Comparison of ENCODE assay signal across 8 cellular contexts in genomic region chr1:44631333-44631646, GRCh38. TPM values are rescaled to one million over a fixed set of nuclear protein-coding genes. Genes with fewer than 3 reads are reported as not detected.
DNase-seq lines count a peak whose midpoint lies in the region; ATAC-seq, FAIRE-seq and TF ChIP-seq lines count a peak whose summit lies in the region.

No MANE protein-coding gene starts in this region.

- no peaks in the 10 kb centered on the region for H3K9me3 ChIP-seq in MG63
- no peaks in the 10 kb centered on the region for H3K9me3 ChIP-seq in neural cell (ENCODE audit: low read length)

- no peaks in the 10 kb centered on the region for H3K27me3 Mint-ChIP-seq in dendritic cell treated with granulocyte-macrophage colony-stimulating factor and Interleukin-4, amounts not matched to agents 40 ng/mL and 50 ng/mL, for 4 days

- ATAC-seq in GM21390 (IDR thresholded peaks at IDR 0.05; ENCODE audit: unreplicated experiment) (peak; percentile 21), HG03045 (IDR thresholded peaks at IDR 0.05; ENCODE audit: unreplicated experiment) (no peak)

- peaks cover 49% of the 10 kb centered on the region for H3K4me1 Mint-ChIP-seq in dendritic cell treated with granulocyte-macrophage colony-stimulating factor and Interleukin-4, amounts not matched to agents 40 ng/mL and 50 ng/mL, for 4 days (ENCODE audit: low read depth)

- TF ChIP-seq RAD21 in neural cell (conservative IDR thresholded peaks at IDR 0.05), result no peak

- H3F3A ChIP-seq in neural cell (ENCODE audit: insufficient read depth, low read length, poor library complexity, severe bottlenecking), result no peaks in the 10 kb centered on the region

- H3K27me3 ChIP-seq in MG63 (no peaks in the 10 kb centered on the region), neural cell (ENCODE audit: insufficient read depth, low read depth, low read length) (no peaks in the 10 kb centered on the region)

- peak overlapping the region; percentile 74 for H3K4me3 ChIP-seq in MG63
- H3K4me3 ChIP-seq in neural cell (ENCODE audit: low read length), result peak overlapping the region; percentile 72

- H3K36me3 Mint-ChIP-seq in dendritic cell treated with granulocyte-macrophage colony-stimulating factor and Interleukin-4, amounts not matched to agents 40 ng/mL and 50 ng/mL, for 4 days (ENCODE audit: low read depth), result peaks cover 40% of the 10 kb centered on the region

- H3K9ac ChIP-seq in neural cell (ENCODE audit: low read length), result peak overlapping the region; percentile 79

- H3K27ac ChIP-seq in neural cell (ENCODE audit: low read length), result peak overlapping the region; percentile 80

- no peak for FAIRE-seq in RCC 7860 (lab: Jason Lieb, UNC)

- peaks cover 38% of the 10 kb centered on the region for H3K36me3 ChIP-seq in MG63
- H3K36me3 ChIP-seq in neural cell (ENCODE audit: insufficient read depth, low read length), result no peaks in the 10 kb centered on the region

- no peak for TF ChIP-seq CTCF in neural cell (IDR thresholded peaks at IDR 0.05; ENCODE audit: poor library complexity, severe bottlenecking)

- intact Hi-C loops in dendritic cell treated with granulocyte-macrophage colony-stimulating factor and Interleukin-4, amounts not matched to agents 40 ng/mL and 50 ng/mL, for 4 days (cut with micrococcal nuclease), result no loop called here

- no peaks in the 10 kb centered on the region for H3K9me2 ChIP-seq in neural cell (ENCODE audit: insufficient read depth, low read length)

- no peak for TF ChIP-seq EP300 in neural cell (conservative IDR thresholded peaks at IDR 0.05; ENCODE audit: poor library complexity, severe bottlenecking)

- DNase-seq in MG63, result no peak
- DNase-seq in NCI-H2227 (lab: John Stamatoyannopoulos, UW; ENCODE audit: unreplicated experiment), result no peak
- DNase-seq in inferior parietal cortex (ENCODE audit: extremely low spot score), result no peak
- DNase-seq in RCC 7860 (ENCODE audit: low spot score), result no peak

- peak overlapping the region; percentile 88 for H3K4me3 Mint-ChIP-seq in dendritic cell treated with granulocyte-macrophage colony-stimulating factor and Interleukin-4, amounts not matched to agents 40 ng/mL and 50 ng/mL, for 4 days

- no peaks in the 10 kb centered on the region for H3K9me3 Mint-ChIP-seq in dendritic cell treated with granulocyte-macrophage colony-stimulating factor and Interleukin-4, amounts not matched to agents 40 ng/mL and 50 ng/mL, for 4 days

- peak overlapping the region; percentile 78 for H3K4me2 ChIP-seq in neural cell (ENCODE audit: low read length)

- peak overlapping the region; percentile 97 for H3K27ac Mint-ChIP-seq in dendritic cell treated with granulocyte-macrophage colony-stimulating factor and Interleukin-4, amounts not matched to agents 40 ng/mL and 50 ng/mL, for 4 days

- no peaks in the 10 kb centered on the region for H4K20me1 ChIP-seq in neural cell (ENCODE audit: insufficient read depth)

- no peaks in the 10 kb centered on the region for H3K79me2 ChIP-seq in neural cell (replicated peaks; ENCODE audit: insufficient read depth, low read length)

- H2AFZ ChIP-seq in neural cell (ENCODE audit: low read depth, low read length), result peak overlapping the region; percentile 98

TF ChIP-seq in neural cell, 6 proteins besides CTCF, POLR2A, EP300 and RAD21:
- TF ChIP-seq TAF1 (IDR thresholded peaks at IDR 0.05; ENCODE audit: low read depth), result no peak
- no peak for TF ChIP-seq SMC3 (conservative IDR thresholded peaks at IDR 0.05; ENCODE audit: poor library complexity)
- no peak for TF ChIP-seq EZH2 (IDR thresholded peaks at IDR 0.05; ENCODE audit: borderline replicate concordance, insufficient read depth, low read length, poor library complexity, severe bottlenecking)
- TF ChIP-seq POLR2AphosphoS5 (IDR thresholded peaks at IDR 0.05), result no peak
- TF ChIP-seq MXI1 (conservative IDR thresholded peaks at IDR 0.05; ENCODE audit: poor library complexity, severe bottlenecking), result no peak
- no peak for TF ChIP-seq REST (IDR thresholded peaks at IDR 0.05; ENCODE audit: borderline replicate concordance)

RNA-seq across cellular contexts. Expression of gene TMEM53, which starts 43.0 kb away (rescaled TPM):
- 1.5 and 10.6 TPM in 2 replicates for total RNA-seq in MG63 (2014; rRNA removed; shearing (Covaris generic); ENCODE audit: low replicate concordance)
- polyA plus RNA-seq in neural cell, result 13.4 and 21.4 TPM in 2 replicates
- polyA minus RNA-seq in neural cell, result 11.6 and 13.9 TPM in 2 replicates

RNA-seq across cellular contexts. Expression of gene ARMH1, which starts 43.2 kb away (rescaled TPM):
- total RNA-seq in MG63 (2014; rRNA removed; shearing (Covaris generic); ENCODE audit: low replicate concordance), result not detected in 2 replicates
- 88.3 and 105 TPM in 2 replicates for polyA plus RNA-seq in neural cell
- polyA minus RNA-seq in neural cell, result 17.2 and 24.8 TPM in 2 replicates
